ENCODE assay signal across 8 cellular contexts in genomic region chr17:66873962-66874361, GRCh38. TPM values are rescaled to one million over a fixed set of nuclear protein-coding genes. Genes with fewer than 3 reads are reported as not detected.
"Had no signal": no experiment of that assay in that cellular context is flagged by ENCODE, and none has a peak within 500 bp of the region (broad histone marks: within the 10 kb centered on the region; RNA-seq: fewer than 3 reads in every experiment).

No MANE protein-coding gene starts in this region.

- H3K9ac ChIP-seq: KMS-11 had no signal

- H3K27ac ChIP-seq: HL-60, KMS-11 had no signal

- H3K4me2 ChIP-seq: KMS-11 had no signal

- DNase-seq: IMR-90, KBM-7, KG1 had no signal

RNA-seq across cellular contexts. Expression of gene CACNG5, which starts 39.0 kb away (rescaled TPM):
- total RNA-seq: HT-29, HT1080, IMR-90 had no signal
- polyA plus RNA-seq: IgD-negative memory B cell, IMR-90 had no signal
